ENCODE assay signal across 20 cellular contexts in genomic region chr9:116073826-116074225, GRCh38.
DNase-seq lines count a peak whose midpoint lies in the region; ATAC-seq and TF ChIP-seq lines count a peak whose summit lies in the region.
"Had no signal": no experiment of that assay in that cellular context is flagged by ENCODE, and none has a peak within 500 bp of the region (broad histone marks: within the 10 kb centered on the region; RNA-seq: fewer than 3 reads in every experiment).

No MANE protein-coding gene starts in this region.

- no peak overlapping the region for H3K18ac ChIP-seq in mesenchymal stem cell (ENCODE audit: low read depth in 1 of 2, low read length in 2 of 2)

- H3K4me3 ChIP-seq in AG10803 (ENCODE audit: low read length) (no peak overlapping the region), mesenchymal stem cell (ENCODE audit: insufficient read depth in 1 of 2, low read depth in 1 of 2, low read length in 2 of 2) (no peak overlapping the region), colonic mucosa (no peak overlapping the region)
- H3K4me3 ChIP-seq: heart right ventricle, spleen, upper lobe of right lung had no signal

- H2BK12ac ChIP-seq in mesenchymal stem cell (ENCODE audit: low read length in 2 of 2) = no peak overlapping the region

- H3K9me3 ChIP-seq in mesenchymal stem cell (ENCODE audit: control insufficient read depth, low read length) = no peaks in the 10 kb centered on the region
- no peaks in the 10 kb centered on the region for H3K9me3 ChIP-seq in colonic mucosa
- H3K9me3 ChIP-seq: heart right ventricle, spleen, upper lobe of right lung had no signal

- H2BK120ac ChIP-seq in mesenchymal stem cell (ENCODE audit: low read depth, low read length) = no peak overlapping the region

- H3K4me3 Mint-ChIP-seq in chondrocyte (ENCODE audit: unreplicated experiment) = no peak overlapping the region
- H3K4me3 Mint-ChIP-seq: activated CD4-positive, alpha-beta T cell treated with anti-CD3 and anti-CD28 coated beads, Interleukin-2, amount 10 ng/mL, durations not matched to agents 7 days and 5 days; activated naive CD8-positive, alpha-beta T cell treated with anti-CD3 and anti-CD28 coated beads for 36 hours; activated T-cell treated with anti-CD3 and anti-CD28 coated beads, Interleukin-2, amount 50 U/mL, for 24 hours; stimulated activated naive B cell treated with anti-CD40 and anti-IgM and Interleukin-4, amounts not matched to agents 10 μg/mL and 1 μg/mL and 100 μg/mL, for 72 hours had no signal

- no peaks in the 10 kb centered on the region for H3K4me1 ChIP-seq in mesenchymal stem cell (ENCODE audit: control insufficient read depth, insufficient read depth, low read depth, low read length)
- no peaks in the 10 kb centered on the region for H3K4me1 ChIP-seq in colonic mucosa
- H3K4me1 ChIP-seq: heart right ventricle, spleen, upper lobe of right lung had no signal

- H3K9me3 Mint-ChIP-seq in chondrocyte (ENCODE audit: low read depth) = no peaks in the 10 kb centered on the region
- H3K9me3 Mint-ChIP-seq: activated CD4-positive, alpha-beta T cell treated with anti-CD3 and anti-CD28 coated beads, Interleukin-2, amount 10 ng/mL, durations not matched to agents 7 days and 5 days; activated T-cell treated with anti-CD3 and anti-CD28 coated beads, Interleukin-2, amount 50 U/mL, for 24 hours had no signal

- no peak overlapping the region for H3K4me2 ChIP-seq in mesenchymal stem cell (ENCODE audit: low read length, poor library complexity, severe bottlenecking)

- TF ChIP-seq CTCF in AG10803 (conservative IDR thresholded peaks at IDR 0.05; ENCODE audit: low read length) (no peak), chondrocyte (IDR thresholded peaks at IDR 0.05) (no peak), colonic mucosa (IDR thresholded peaks at IDR 0.05) (no peak)

- no peaks in the 10 kb centered on the region for H3K79me1 ChIP-seq in mesenchymal stem cell (replicated peaks; ENCODE audit: low read length, poor library complexity, severe bottlenecking)

- no peak overlapping the region for H3K23ac ChIP-seq in mesenchymal stem cell (ENCODE audit: low read length in 2 of 2)

- DNase-seq in AG10803 (ENCODE audit: low read depth) = peak; percentile 73
- DNase-seq in M059J (ENCODE audit: low read depth) = peak; percentile 94
- peak; percentile 23 for DNase-seq in cerebellum (ENCODE audit: low spot score)
- no peak for DNase-seq in mesenchymal stem cell
- DNase-seq in Right ventricle myocardium inferior (ENCODE audit: missing footprints) = no peak
- no peak for DNase-seq in medulla oblongata (ENCODE audit: extremely low spot score)
- DNase-seq in chondrocyte (ENCODE audit: low spot score) = no peak
- DNase-seq in colonic mucosa = no peak
- DNase-seq: activated CD4-positive, alpha-beta T cell treated with anti-CD3 and anti-CD28 coated beads, Interleukin-2, amount 10 ng/mL, durations not matched to agents 7 days and 5 days; activated naive CD8-positive, alpha-beta T cell treated with anti-CD3 and anti-CD28 coated beads for 36 hours; activated T-cell treated with anti-CD3 and anti-CD28 coated beads, Interleukin-2, amount 50 U/mL, for 24 hours; heart right ventricle; KG1; left cardiac atrium; NCI-H1417; NK-92 treated with Interleukin-12 subunit alpha and Interleukin-12 subunit beta, amount 100 ng/mL, for 24 hours; spleen; stimulated activated naive B cell treated with anti-CD40 and anti-IgM and Interleukin-4, amounts not matched to agents 10 μg/mL and 1 μg/mL and 100 μg/mL, for 72 hours; T-helper 9 cell; upper lobe of right lung had no signal

- H3K27me3 ChIP-seq in mesenchymal stem cell (ENCODE audit: control insufficient read depth in 1 of 2, insufficient read depth in 1 of 2, low read length in 2 of 2) = no peaks in the 10 kb centered on the region
- H3K27me3 ChIP-seq in colonic mucosa = no peaks in the 10 kb centered on the region
- H3K27me3 ChIP-seq: heart right ventricle, spleen, upper lobe of right lung had no signal

- H2AFZ ChIP-seq in mesenchymal stem cell (ENCODE audit: low read depth, low read length) = no peak overlapping the region

- H3K27ac Mint-ChIP-seq in chondrocyte (ENCODE audit: unreplicated experiment) = no peak overlapping the region
- H3K27ac Mint-ChIP-seq: activated CD4-positive, alpha-beta T cell treated with anti-CD3 and anti-CD28 coated beads, Interleukin-2, amount 10 ng/mL, durations not matched to agents 7 days and 5 days; activated naive CD8-positive, alpha-beta T cell treated with anti-CD3 and anti-CD28 coated beads for 36 hours; activated T-cell treated with anti-CD3 and anti-CD28 coated beads, Interleukin-2, amount 50 U/mL, for 24 hours; stimulated activated naive B cell treated with anti-CD40 and anti-IgM and Interleukin-4, amounts not matched to agents 10 μg/mL and 1 μg/mL and 100 μg/mL, for 72 hours had no signal

- no peak overlapping the region for H2BK15ac ChIP-seq in mesenchymal stem cell (ENCODE audit: low read depth, poor library complexity, severe bottlenecking)

- H3K27me3 Mint-ChIP-seq in chondrocyte (ENCODE audit: low read depth) = no peaks in the 10 kb centered on the region
- H3K27me3 Mint-ChIP-seq: activated CD4-positive, alpha-beta T cell treated with anti-CD3 and anti-CD28 coated beads, Interleukin-2, amount 10 ng/mL, durations not matched to agents 7 days and 5 days; activated T-cell treated with anti-CD3 and anti-CD28 coated beads, Interleukin-2, amount 50 U/mL, for 24 hours; stimulated activated naive B cell treated with anti-CD40 and anti-IgM and Interleukin-4, amounts not matched to agents 10 μg/mL and 1 μg/mL and 100 μg/mL, for 72 hours had no signal

- H4K91ac ChIP-seq in mesenchymal stem cell (ENCODE audit: low read length) = no peak overlapping the region

- H3K14ac ChIP-seq in mesenchymal stem cell (ENCODE audit: low read length in 2 of 2) = no peak overlapping the region

- H2BK5ac ChIP-seq in mesenchymal stem cell (ENCODE audit: low read depth, low read length, poor library complexity, severe bottlenecking) = no peak overlapping the region

- H2AK5ac ChIP-seq in mesenchymal stem cell (ENCODE audit: low read length, severe bottlenecking) = no peak overlapping the region

- peak overlapping the region; percentile 64 for H3K9ac ChIP-seq in mesenchymal stem cell (ENCODE audit: low read length)
- no peak overlapping the region for H3K9ac ChIP-seq in colonic mucosa (ENCODE audit: low read depth in 2 of 2, low read length in 2 of 2)

- H3K4me1 Mint-ChIP-seq in chondrocyte (ENCODE audit: low read depth) = no peaks in the 10 kb centered on the region
- H3K4me1 Mint-ChIP-seq: activated CD4-positive, alpha-beta T cell treated with anti-CD3 and anti-CD28 coated beads, Interleukin-2, amount 10 ng/mL, durations not matched to agents 7 days and 5 days; activated naive CD8-positive, alpha-beta T cell treated with anti-CD3 and anti-CD28 coated beads for 36 hours; stimulated activated naive B cell treated with anti-CD40 and anti-IgM and Interleukin-4, amounts not matched to agents 10 μg/mL and 1 μg/mL and 100 μg/mL, for 72 hours had no signal

- intact Hi-C loops in Right ventricle myocardium inferior (cut with DNase I) (no loop called here), colonic mucosa (cut with DNase I) (no loop called here)

- WGBS in mesenchymal stem cell = 96% methylated on average over 2 of the region's 2 CpGs

- no peak overlapping the region for H3K4ac ChIP-seq in mesenchymal stem cell (ENCODE audit: low read depth in 1 of 2, low read length in 2 of 2)

- no peaks in the 10 kb centered on the region for H3K36me3 Mint-ChIP-seq in chondrocyte (ENCODE audit: low read depth)
- H3K36me3 Mint-ChIP-seq: activated naive CD8-positive, alpha-beta T cell treated with anti-CD3 and anti-CD28 coated beads for 36 hours; stimulated activated naive B cell treated with anti-CD40 and anti-IgM and Interleukin-4, amounts not matched to agents 10 μg/mL and 1 μg/mL and 100 μg/mL, for 72 hours had no signal

- no peaks in the 10 kb centered on the region for H3K36me3 ChIP-seq in mesenchymal stem cell (ENCODE audit: control insufficient read depth in 1 of 2, insufficient read depth in 2 of 2, low read depth in 1 of 2, low read length in 2 of 2)
- H3K36me3 ChIP-seq in colonic mucosa = no peaks in the 10 kb centered on the region
- H3K36me3 ChIP-seq: heart right ventricle, spleen, upper lobe of right lung had no signal

- no peak overlapping the region for H4K8ac ChIP-seq in mesenchymal stem cell (ENCODE audit: low read length)

- no peak overlapping the region for H3K27ac ChIP-seq in mesenchymal stem cell (ENCODE audit: low read length, poor library complexity, severe bottlenecking)
- H3K27ac ChIP-seq in colonic mucosa = no peak overlapping the region
- H3K27ac ChIP-seq: heart right ventricle, spleen, upper lobe of right lung had no signal

- ATAC-seq in Right ventricle myocardium inferior = no peak
- ATAC-seq: heart right ventricle; left cardiac atrium; stimulated activated naive B cell treated with anti-CD40 and anti-IgM and Interleukin-4, amounts not matched to agents 10 μg/mL and 1 μg/mL and 100 μg/mL, for 72 hours; upper lobe of right lung had no signal

Comparison
In these comparisons a context has a peak if more than half of its experiments do, and no peak if none do; other contexts are left out.
1. DNase-seq: peak in AG10803 (single experiment), M059J (single experiment) and cerebellum (single experiment); none in mesenchymal stem cell (single experiment), Right ventricle myocardium inferior (single experiment), medulla oblongata (single experiment), chondrocyte (single experiment) and colonic mucosa (single experiment).